15 cellular contexts compared by ENCODE assay signal in the genomic region with DNA sequence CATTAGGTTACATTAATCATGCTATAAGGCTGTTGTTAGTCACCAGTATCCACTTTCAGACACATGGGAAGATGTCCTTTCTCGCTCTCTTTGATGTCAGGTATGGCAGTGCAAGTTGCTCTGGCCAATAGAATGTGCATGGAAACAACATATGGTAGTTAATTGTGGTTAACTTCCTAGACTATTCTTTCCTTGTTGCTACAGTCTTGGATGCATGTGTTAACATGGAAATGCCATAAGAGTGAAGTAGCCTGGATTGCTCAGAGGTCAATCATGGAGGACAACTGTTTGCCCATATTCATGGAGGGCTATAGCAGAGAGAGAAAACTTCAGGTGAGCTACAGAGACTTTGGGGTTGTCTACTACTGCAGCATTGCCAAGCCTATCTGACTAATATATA.
"Had no signal": no experiment of that assay in that cellular context is flagged by ENCODE, and none has a peak within 500 bp of the region (broad histone marks: within the 10 kb centered on the region; RNA-seq: fewer than 3 reads in every experiment).

No MANE protein-coding gene starts in this region.

- H3K4me1 Mint-ChIP-seq: activated CD4-positive, alpha-beta T cell treated with anti-CD3 and anti-CD28 coated beads, Interleukin-2, amount 10 ng/mL, durations not matched to agents 24 days and 14 days; activated naive CD8-positive, alpha-beta T cell treated with anti-CD3 and anti-CD28 coated beads, Interleukin-2, amount 50 U/mL, for 24 hours; stimulated activated effector memory CD8-positive, alpha-beta T cell treated with anti-CD3 and anti-CD28 coated beads, Interleukin-12 subunit alpha, Interleukin-12 subunit beta, amount 100 ng/mL, for 72 hours had no signal

- H3K9me3 ChIP-seq: gastrocnemius medialis, transverse colon had no signal

- H3K27me3 ChIP-seq: neural progenitor cell, transverse colon had no signal

- H3K4me3 ChIP-seq: gastrocnemius medialis, neural progenitor cell, transverse colon had no signal

- ATAC-seq: activated naive CD8-positive, alpha-beta T cell treated with anti-CD3 and anti-CD28 coated beads, Interleukin-2, amount 50 U/mL, for 24 hours; effector memory CD8-positive, alpha-beta T cell; gastrocnemius medialis; left ventricle myocardium superior; stimulated activated effector memory CD8-positive, alpha-beta T cell treated with anti-CD3 and anti-CD28 coated beads, Interleukin-12 subunit alpha, Interleukin-12 subunit beta, amount 100 ng/mL, for 72 hours; WTC11 had no signal

- H3K27ac ChIP-seq: gastrocnemius medialis, neural progenitor cell had no signal

- H3K9me3 Mint-ChIP-seq: activated CD4-positive, alpha-beta T cell treated with anti-CD3 and anti-CD28 coated beads, Interleukin-2, amount 10 ng/mL, durations not matched to agents 24 days and 14 days; activated naive CD8-positive, alpha-beta T cell treated with anti-CD3 and anti-CD28 coated beads, Interleukin-2, amount 50 U/mL, for 24 hours; activated T-helper 1 cell treated with anti-CD3 and anti-CD28 coated beads, Interleukin-12 subunit alpha, Interleukin-12 subunit beta, Interleukin-2, Interleukin-4 antibody, amounts not matched to agents 30 ng/mL and 10 ng/mL and 1 ng/mL, durations not matched to agents 14 hours and 24 hours and 36 hours; dendritic cell treated with granulocyte-macrophage colony-stimulating factor and Interleukin-4, amounts not matched to agents 40 ng/mL and 50 ng/mL, for 4 days; effector memory CD8-positive, alpha-beta T cell; stimulated activated effector memory CD8-positive, alpha-beta T cell treated with anti-CD3 and anti-CD28 coated beads, Interleukin-12 subunit alpha, Interleukin-12 subunit beta, amount 100 ng/mL, for 72 hours; T-helper 1 cell treated with Interleukin-12 subunit alpha and Interleukin-12 subunit beta and Interleukin-4 antibody, amounts not matched to agents 30 μg/mL and 1 μg/mL, for 36 hours; WTC11 had no signal

- H3K4me3 Mint-ChIP-seq: activated CD4-positive, alpha-beta T cell treated with anti-CD3 and anti-CD28 coated beads, Interleukin-2, amount 10 ng/mL, durations not matched to agents 24 days and 14 days; activated naive CD8-positive, alpha-beta T cell treated with anti-CD3 and anti-CD28 coated beads, Interleukin-2, amount 50 U/mL, for 24 hours; activated T-helper 1 cell treated with anti-CD3 and anti-CD28 coated beads, Interleukin-12 subunit alpha, Interleukin-12 subunit beta, Interleukin-2, Interleukin-4 antibody, amounts not matched to agents 30 ng/mL and 10 ng/mL and 1 ng/mL, durations not matched to agents 14 hours and 24 hours and 36 hours; dendritic cell treated with granulocyte-macrophage colony-stimulating factor and Interleukin-4, amounts not matched to agents 40 ng/mL and 50 ng/mL, for 4 days; effector memory CD8-positive, alpha-beta T cell; neural progenitor cell; stimulated activated effector memory CD8-positive, alpha-beta T cell treated with anti-CD3 and anti-CD28 coated beads, Interleukin-12 subunit alpha, Interleukin-12 subunit beta, amount 100 ng/mL, for 72 hours; T-helper 1 cell treated with Interleukin-12 subunit alpha and Interleukin-12 subunit beta and Interleukin-4 antibody, amounts not matched to agents 30 μg/mL and 1 μg/mL, for 36 hours; WTC11 had no signal

- H3K27ac Mint-ChIP-seq: activated CD4-positive, alpha-beta T cell treated with anti-CD3 and anti-CD28 coated beads, Interleukin-2, amount 10 ng/mL, durations not matched to agents 24 days and 14 days; activated naive CD8-positive, alpha-beta T cell treated with anti-CD3 and anti-CD28 coated beads, Interleukin-2, amount 50 U/mL, for 24 hours; activated T-helper 1 cell treated with anti-CD3 and anti-CD28 coated beads, Interleukin-12 subunit alpha, Interleukin-12 subunit beta, Interleukin-2, Interleukin-4 antibody, amounts not matched to agents 30 ng/mL and 10 ng/mL and 1 ng/mL, durations not matched to agents 14 hours and 24 hours and 36 hours; dendritic cell treated with granulocyte-macrophage colony-stimulating factor and Interleukin-4, amounts not matched to agents 40 ng/mL and 50 ng/mL, for 4 days; effector memory CD8-positive, alpha-beta T cell; neural progenitor cell; stimulated activated effector memory CD8-positive, alpha-beta T cell treated with anti-CD3 and anti-CD28 coated beads, Interleukin-12 subunit alpha, Interleukin-12 subunit beta, amount 100 ng/mL, for 72 hours; T-helper 1 cell treated with Interleukin-12 subunit alpha and Interleukin-12 subunit beta and Interleukin-4 antibody, amounts not matched to agents 30 μg/mL and 1 μg/mL, for 36 hours; WTC11 had no signal

- H3K4me1 ChIP-seq: gastrocnemius medialis, neural progenitor cell had no signal

- H3K36me3 ChIP-seq: gastrocnemius medialis, neural progenitor cell, transverse colon had no signal

- DNase-seq: activated CD4-positive, alpha-beta T cell treated with anti-CD3 and anti-CD28 coated beads, Interleukin-2, amount 10 ng/mL, durations not matched to agents 24 days and 14 days; activated naive CD4-positive, alpha-beta T cell treated with Interleukin-2 at 50 U/mL for 16 hours; activated naive CD8-positive, alpha-beta T cell treated with anti-CD3 and anti-CD28 coated beads, Interleukin-2, amount 50 U/mL, for 24 hours; central memory CD4-positive, alpha-beta T cell; effector memory CD8-positive, alpha-beta T cell; gastrocnemius medialis; kidney; left ventricle myocardium superior; transverse colon had no signal

- H3K36me3 Mint-ChIP-seq: neural progenitor cell; stimulated activated effector memory CD8-positive, alpha-beta T cell treated with anti-CD3 and anti-CD28 coated beads, Interleukin-12 subunit alpha, Interleukin-12 subunit beta, amount 100 ng/mL, for 72 hours; WTC11 had no signal

- FAIRE-seq: kidney had no signal
